Comparison of ENCODE assay signal across 8 cellular contexts in genomic region chr18:34978533-34978893, GRCh38.
A peak's percentile ranks its signal among the peaks of the same experiment; 100 is the strongest.
DNase-seq lines count a peak whose midpoint lies in the region; ATAC-seq, FAIRE-seq and TF ChIP-seq lines count a peak whose summit lies in the region.

No MANE protein-coding gene starts in this region.

- TF ChIP-seq RAD21 in K562 (CRISPR knock-in tag; conservative IDR thresholded peaks at IDR 0.05 in 1 of 2, IDR thresholded peaks at IDR 0.05 in 1 of 2) = no peak

- H3K9me3 ChIP-seq in heart left ventricle = no peaks in the 10 kb centered on the region
- no peaks in the 10 kb centered on the region for H3K9me3 ChIP-seq in K562 (replicated peaks; ENCODE audit: control insufficient read depth, insufficient read depth, low read depth, low read length)
- no peaks in the 10 kb centered on the region for H3K9me3 ChIP-seq in lung (ENCODE audit: control insufficient read depth in 2 of 2, insufficient read depth in 1 of 2, low read length in 1 of 2)

- no peak for ATAC-seq in heart left ventricle
- ATAC-seq in left cardiac atrium = no peak
- no peak; the same call in 2 of the 3 replicates for ATAC-seq in K562
- ATAC-seq in lung (ENCODE audit: insufficient read depth, low FRiP score) = no peak
- ATAC-seq in GM19455 (IDR thresholded peaks at IDR 0.05; ENCODE audit: unreplicated experiment) = no peak

- DNase-seq in heart left ventricle = no peak
- no peak for DNase-seq in left cardiac atrium
- peak in 1 of 4 experiments; percentile 8 for DNase-seq in K562 (ENCODE audit: extremely low read depth in 1 of 4, low spot score in 3 of 4)
- DNase-seq in lung (ENCODE audit: low spot score) = no peak
- DNase-seq in posterior vena cava (ENCODE audit: low spot score) = no peak
- no peak for DNase-seq in OCI-M1 (lab: John Stamatoyannopoulos, UW)

- H3K4me2 ChIP-seq in K562 (ENCODE audit: insufficient read depth, low read length) = peak overlapping the region; percentile 88

- H3K9me1 ChIP-seq in K562 (ENCODE audit: control insufficient read depth, insufficient read depth, low read length) = no peaks in the 10 kb centered on the region

- H3K79me2 ChIP-seq in K562 (ENCODE audit: control insufficient read depth, insufficient read depth, low read length) = no peaks in the 10 kb centered on the region

- no peak for TF ChIP-seq EP300 in K562 (IDR thresholded peaks at IDR 0.05; ENCODE audit: low read length)

- H3K27ac ChIP-seq in heart left ventricle = peak overlapping the region in 11 of 12 donors; percentile 9 to 75 (median 50)
- no peak overlapping the region; the same call in 1 of the 3 replicates for H3K27ac ChIP-seq in K562 (ENCODE audit: extremely low read depth, low read depth, low read length)
- H3K27ac ChIP-seq in lung (ENCODE audit: low read depth in 1 of 2, low read length in 1 of 2) = peak overlapping the region in 1 of 2 donors; percentile 80
- no peak overlapping the region for H3K27ac ChIP-seq in urinary bladder (ENCODE audit: low read depth)

- peak overlapping the region; percentile 86 for H2AFZ ChIP-seq in K562 (ENCODE audit: low read depth, low read length)

- intact Hi-C loops in heart left ventricle (cut with DNase I) (loop anchor here in 2 of 10 donors (5.0 to 10.0 kb wide), 2 partner anchors 94 to 96 kb away; no protein-coding TSS in a partner anchor), left cardiac atrium (cut with DNase I) (loop anchor here in 1 of 2 donors (10.0 kb wide), 1 partner anchor 94 kb away; no protein-coding TSS in a partner anchor), K562 (cut with micrococcal nuclease) (no loop called here), posterior vena cava (cut with DNase I) (loop anchor here in 1 of 2 donors (10.0 kb wide), 1 partner anchor 114 kb away; no protein-coding TSS in a partner anchor)

- H3K4me1 ChIP-seq in heart left ventricle (peaks cover 0 to 31% (median 13%) of the 10 kb centered on the region in 12 donors), K562 (replicated peaks in 1 of 2; ENCODE audit: control insufficient read depth in 2 of 2, insufficient read depth in 2 of 2, low read length in 2 of 2) (peaks cover 19 to 27% of the 10 kb centered on the region in 2 experiments), lung (ENCODE audit: control insufficient read depth in 2 of 2, insufficient read depth in 2 of 2, low read length in 2 of 2) (no peaks in the 10 kb centered on the region), urinary bladder (ENCODE audit: insufficient read depth) (no peaks in the 10 kb centered on the region)

- FAIRE-seq in K562 (lab: Jason Lieb, UNC) = no peak

- H3K36me3 ChIP-seq in heart left ventricle (no peaks in the 10 kb centered on the region), K562 (ENCODE audit: control insufficient read depth, insufficient read depth, low read length) (no peaks in the 10 kb centered on the region), lung (ENCODE audit: control insufficient read depth in 2 of 2, insufficient read depth in 2 of 2, low read length in 2 of 2) (no peaks in the 10 kb centered on the region), urinary bladder (ENCODE audit: insufficient read depth) (no peaks in the 10 kb centered on the region)

- WGBS in heart left ventricle, 4 donors = 0% methylated on average over 5 of the region's 5 CpGs
- WGBS in K562 (ENCODE audit: insufficient coverage, low coverage, missing lambda C conversion rate) = 1% methylated on average over 5 of the region's 5 CpGs
- WGBS in lung, 2 donors = 0 to 1% methylated on average over 5 of the region's 5 CpGs
- WGBS in urinary bladder = under 1% methylated on average over 5 of the region's 5 CpGs

- H3K4me3 ChIP-seq in heart left ventricle (peak overlapping the region; percentile 68 to 95 (median 88)), K562 (peak overlapping the region; percentile 47), lung (peak overlapping the region; percentile 45), urinary bladder (ENCODE audit: low read depth, low read length) (peak overlapping the region; percentile 70)

- no peaks in the 10 kb centered on the region for H3K27me3 ChIP-seq in heart left ventricle
- H3K27me3 ChIP-seq in K562 (ENCODE audit: control insufficient read depth in 2 of 2, insufficient read depth in 2 of 2, low read length in 2 of 2) = peaks cover 10 to 24% of the 10 kb centered on the region in 2 experiments; a peak in 2 of 5 replicates
- no peaks in the 10 kb centered on the region for H3K27me3 ChIP-seq in lung (ENCODE audit: control insufficient read depth, insufficient read depth)

- POLR2A ChIA-PET in K562 (lab: Yijun Ruan, JAX) = interaction anchor here (0.6 kb wide), 1 partner anchor 8 kb away, joined by 3 read pairs; no protein-coding TSS in a partner anchor

- in situ Hi-C loops in K562 (cut with MboI) = no loop called here

- peak overlapping the region; percentile 47 to 79 for H3K9ac ChIP-seq in K562 (ENCODE audit: insufficient read depth in 1 of 2, low read depth in 2 of 2, low read length in 2 of 2)

- no peaks in the 10 kb centered on the region for H4K20me1 ChIP-seq in K562 (replicated peaks; ENCODE audit: control insufficient read depth, insufficient read depth, low read length)

- TF ChIP-seq POLR2A in heart left ventricle (IDR thresholded peaks at IDR 0.05) = no peak
- no peak for TF ChIP-seq POLR2A in K562 (conservative IDR thresholded peaks at IDR 0.05)

- CTCF ChIA-PET in K562 (lab: Yijun Ruan, JAX; ENCODE audit: low intra/inter-chr PET ratio) = no interaction called here

- no TSS peak for BruUV-seq in K562 (replicated peaks; lab: Mats Ljungman, UMichigan)

- TF ChIP-seq CTCF in heart left ventricle (IDR thresholded peaks at IDR 0.05) (no peak), K562 (IDR thresholded peaks at IDR 0.05 in 2 of 3, conservative IDR thresholded peaks at IDR 0.05 in 1 of 3; ENCODE audit: insufficient read depth in 2 of 3, low read depth in 1 of 3, low read length in 3 of 3) (no peak), lung (IDR thresholded peaks at IDR 0.05; ENCODE audit: control extremely low read depth, extremely low read depth) (no peak)

TF ChIP-seq in K562, 482 proteins besides CTCF, POLR2A, EP300 and RAD21 (continues in another document):
- 0 out of 2 replicates have a peak, but pooled peaks have one; percentile 10 for TF ChIP-seq PML (IDR thresholded peaks at IDR 0.05; ENCODE audit: low read length)
- TF ChIP-seq KDM2B (CRISPR knock-in tag; IDR thresholded peaks at IDR 0.05) = no peak
- TF ChIP-seq JUNB (CRISPR knock-in tag; conservative IDR thresholded peaks at IDR 0.05) = no peak
- no peak for TF ChIP-seq HOMEZ (CRISPR knock-in tag; IDR thresholded peaks at IDR 0.05)
- no peak for TF ChIP-seq NFIX (CRISPR knock-in tag; IDR thresholded peaks at IDR 0.05; ENCODE audit: low read depth)
- TF ChIP-seq RBFOX2 (IDR thresholded peaks at IDR 0.05; ENCODE audit: low read depth, low read length) = no peak
- TF ChIP-seq MAX (CRISPR knock-in tag; IDR thresholded peaks at IDR 0.05) = no peak
- TF ChIP-seq BRCA1 (IDR thresholded peaks at IDR 0.05) = no peak
- no peak for TF ChIP-seq BRCA1 (CRISPR knock-in tag; IDR thresholded peaks at IDR 0.05)
- peak; percentile 0 for TF ChIP-seq CHD1 (IDR thresholded peaks at IDR 0.05; ENCODE audit: low read length)
- TF ChIP-seq ZNF586 (CRISPR knock-in tag; conservative IDR thresholded peaks at IDR 0.05) = no peak
- TF ChIP-seq SIN3B (IDR thresholded peaks at IDR 0.05; ENCODE audit: low read depth) = no peak
- no peak for TF ChIP-seq SMAD3 (CRISPR knock-in tag; conservative IDR thresholded peaks at IDR 0.05)
- no peak for TF ChIP-seq ZNF76 (CRISPR knock-in tag; IDR thresholded peaks at IDR 0.05; ENCODE audit: borderline replicate concordance)
- no peak for TF ChIP-seq MNT (conservative IDR thresholded peaks at IDR 0.05)
- no peak for TF ChIP-seq HOXB6 (CRISPR knock-in tag; IDR thresholded peaks at IDR 0.05; ENCODE audit: borderline replicate concordance)
- no peak for TF ChIP-seq ELK1 (CRISPR knock-in tag; IDR thresholded peaks at IDR 0.05)

Comparison
In these comparisons a context has a peak if more than half of its experiments do, and no peak if none do; other contexts are left out.
1. H3K27ac ChIP-seq: peak in heart left ventricle (11 of 12); none in K562 (single experiment) and urinary bladder (single experiment).
2. Peak in every context shown above with its lines, with median percentiles within 50 percentile points of each other: H3K4me3 ChIP-seq.